In the genomic region with DNA sequence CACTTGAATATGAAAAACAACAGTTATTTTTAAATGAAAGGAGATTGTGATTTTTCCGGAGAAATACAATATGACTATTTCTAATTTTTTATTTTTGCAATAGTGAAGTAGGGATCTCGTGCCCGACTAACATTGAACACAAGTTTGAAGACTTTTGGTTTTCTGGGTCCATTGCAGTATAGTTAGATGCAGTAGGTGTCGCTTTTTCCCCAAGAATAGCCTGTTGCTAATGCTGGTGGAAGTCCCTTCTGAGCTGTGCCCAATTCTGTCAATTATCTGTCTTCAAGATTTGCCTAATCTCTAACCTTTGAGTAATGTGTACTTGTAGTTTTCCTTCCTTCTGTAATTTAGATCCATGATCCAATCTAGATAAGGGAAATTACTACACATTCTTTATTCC, we compare ENCODE assay signal across 1 cellular context.
A peak's percentile ranks its signal among the peaks of the same experiment; 100 is the strongest.
TF ChIP-seq lines count a peak whose summit lies in the region.

No MANE protein-coding gene starts in this region.

TF ChIP-seq in K562, 482 proteins besides CTCF, POLR2A, EP300 and RAD21 (continued from another document):
- TF ChIP-seq SMC3 (conservative IDR thresholded peaks at IDR 0.05; ENCODE audit: insufficient read depth, low read depth, low read length) (peak; percentile 63; the same call in 1 of the 2 replicates), CBX8 (IDR thresholded peaks at IDR 0.05; ENCODE audit: borderline replicate concordance, extremely low read depth, low read depth, low read length, poor library complexity, severe bottlenecking) (no peak), ZNF408 (CRISPR knock-in tag; IDR thresholded peaks at IDR 0.05; ENCODE audit: low read depth) (no peak), ZNF174 (CRISPR knock-in tag; IDR thresholded peaks at IDR 0.05) (no peak), BHLHE40 (IDR thresholded peaks at IDR 0.05; ENCODE audit: low read length) (no peak), ZKSCAN3 (CRISPR knock-in tag; IDR thresholded peaks at IDR 0.05) (no peak)
- TF ChIP-seq, protein P1, sequence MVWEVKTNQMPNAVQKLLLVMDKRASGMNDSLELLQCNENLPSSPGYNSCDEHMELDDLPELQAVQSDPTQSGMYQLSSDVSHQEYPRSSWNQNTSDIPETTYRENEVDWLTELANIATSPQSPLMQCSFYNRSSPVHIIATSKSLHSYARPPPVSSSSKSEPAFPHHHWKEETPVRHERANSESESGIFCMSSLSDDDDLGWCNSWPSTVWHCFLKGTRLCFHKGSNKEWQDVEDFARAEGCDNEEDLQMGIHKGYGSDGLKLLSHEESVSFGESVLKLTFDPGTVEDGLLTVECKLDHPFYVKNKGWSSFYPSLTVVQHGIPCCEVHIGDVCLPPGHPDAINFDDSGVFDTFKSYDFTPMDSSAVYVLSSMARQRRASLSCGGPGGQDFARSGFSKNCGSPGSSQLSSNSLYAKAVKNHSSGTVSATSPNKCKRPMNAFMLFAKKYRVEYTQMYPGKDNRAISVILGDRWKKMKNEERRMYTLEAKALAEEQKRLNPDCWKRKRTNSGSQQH (CRISPR knock-in tag; IDR thresholded peaks at IDR 0.05): no peak
